Comparison of ENCODE assay signal across 1 cellular context in the genomic region with DNA sequence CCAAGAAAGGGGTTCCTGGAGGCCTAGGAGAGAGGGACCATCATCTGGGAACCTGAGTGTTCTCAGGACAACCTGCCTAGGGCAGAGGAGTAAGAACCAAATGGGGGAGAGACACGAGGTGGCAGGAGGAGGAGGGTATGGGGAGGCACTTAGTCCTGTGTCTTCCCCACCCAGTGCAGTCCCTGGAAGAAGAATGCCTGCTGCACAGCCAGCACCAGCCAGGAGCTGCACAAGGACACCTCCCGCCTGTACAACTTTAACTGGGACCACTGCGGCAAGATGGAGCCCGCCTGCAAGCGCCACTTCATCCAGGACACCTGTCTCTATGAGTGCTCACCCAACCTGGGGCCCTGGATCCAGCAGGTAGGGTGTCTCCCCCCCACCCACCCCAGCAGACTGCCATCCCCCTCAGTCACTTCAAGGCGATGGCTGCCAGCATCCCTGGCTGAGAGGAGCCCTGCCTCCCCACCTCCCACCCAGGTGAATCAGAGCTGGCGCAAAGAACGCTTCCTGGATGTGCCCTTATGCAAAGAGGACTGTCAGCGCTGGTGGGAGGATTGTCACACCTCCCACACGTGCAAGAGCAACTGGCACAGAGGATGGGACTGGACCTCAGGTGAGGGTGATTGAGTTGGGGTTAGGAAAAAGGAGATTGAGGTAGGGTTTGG.
TF ChIP-seq lines count a peak whose summit lies in the region.

No MANE protein-coding gene starts in this region.

TF ChIP-seq in GM23338, 12 proteins besides CTCF, POLR2A, EP300 and RAD21:
- no peak for TF ChIP-seq REST (IDR thresholded peaks at IDR 0.05; ENCODE audit: unreplicated experiment)
- TF ChIP-seq POLR2AphosphoS5 (IDR thresholded peaks at IDR 0.05; ENCODE audit: low read depth), result no peak
- TF ChIP-seq STAT1 (IDR thresholded peaks at IDR 0.05; ENCODE audit: unreplicated experiment), result no peak
- TF ChIP-seq, protein P1, sequence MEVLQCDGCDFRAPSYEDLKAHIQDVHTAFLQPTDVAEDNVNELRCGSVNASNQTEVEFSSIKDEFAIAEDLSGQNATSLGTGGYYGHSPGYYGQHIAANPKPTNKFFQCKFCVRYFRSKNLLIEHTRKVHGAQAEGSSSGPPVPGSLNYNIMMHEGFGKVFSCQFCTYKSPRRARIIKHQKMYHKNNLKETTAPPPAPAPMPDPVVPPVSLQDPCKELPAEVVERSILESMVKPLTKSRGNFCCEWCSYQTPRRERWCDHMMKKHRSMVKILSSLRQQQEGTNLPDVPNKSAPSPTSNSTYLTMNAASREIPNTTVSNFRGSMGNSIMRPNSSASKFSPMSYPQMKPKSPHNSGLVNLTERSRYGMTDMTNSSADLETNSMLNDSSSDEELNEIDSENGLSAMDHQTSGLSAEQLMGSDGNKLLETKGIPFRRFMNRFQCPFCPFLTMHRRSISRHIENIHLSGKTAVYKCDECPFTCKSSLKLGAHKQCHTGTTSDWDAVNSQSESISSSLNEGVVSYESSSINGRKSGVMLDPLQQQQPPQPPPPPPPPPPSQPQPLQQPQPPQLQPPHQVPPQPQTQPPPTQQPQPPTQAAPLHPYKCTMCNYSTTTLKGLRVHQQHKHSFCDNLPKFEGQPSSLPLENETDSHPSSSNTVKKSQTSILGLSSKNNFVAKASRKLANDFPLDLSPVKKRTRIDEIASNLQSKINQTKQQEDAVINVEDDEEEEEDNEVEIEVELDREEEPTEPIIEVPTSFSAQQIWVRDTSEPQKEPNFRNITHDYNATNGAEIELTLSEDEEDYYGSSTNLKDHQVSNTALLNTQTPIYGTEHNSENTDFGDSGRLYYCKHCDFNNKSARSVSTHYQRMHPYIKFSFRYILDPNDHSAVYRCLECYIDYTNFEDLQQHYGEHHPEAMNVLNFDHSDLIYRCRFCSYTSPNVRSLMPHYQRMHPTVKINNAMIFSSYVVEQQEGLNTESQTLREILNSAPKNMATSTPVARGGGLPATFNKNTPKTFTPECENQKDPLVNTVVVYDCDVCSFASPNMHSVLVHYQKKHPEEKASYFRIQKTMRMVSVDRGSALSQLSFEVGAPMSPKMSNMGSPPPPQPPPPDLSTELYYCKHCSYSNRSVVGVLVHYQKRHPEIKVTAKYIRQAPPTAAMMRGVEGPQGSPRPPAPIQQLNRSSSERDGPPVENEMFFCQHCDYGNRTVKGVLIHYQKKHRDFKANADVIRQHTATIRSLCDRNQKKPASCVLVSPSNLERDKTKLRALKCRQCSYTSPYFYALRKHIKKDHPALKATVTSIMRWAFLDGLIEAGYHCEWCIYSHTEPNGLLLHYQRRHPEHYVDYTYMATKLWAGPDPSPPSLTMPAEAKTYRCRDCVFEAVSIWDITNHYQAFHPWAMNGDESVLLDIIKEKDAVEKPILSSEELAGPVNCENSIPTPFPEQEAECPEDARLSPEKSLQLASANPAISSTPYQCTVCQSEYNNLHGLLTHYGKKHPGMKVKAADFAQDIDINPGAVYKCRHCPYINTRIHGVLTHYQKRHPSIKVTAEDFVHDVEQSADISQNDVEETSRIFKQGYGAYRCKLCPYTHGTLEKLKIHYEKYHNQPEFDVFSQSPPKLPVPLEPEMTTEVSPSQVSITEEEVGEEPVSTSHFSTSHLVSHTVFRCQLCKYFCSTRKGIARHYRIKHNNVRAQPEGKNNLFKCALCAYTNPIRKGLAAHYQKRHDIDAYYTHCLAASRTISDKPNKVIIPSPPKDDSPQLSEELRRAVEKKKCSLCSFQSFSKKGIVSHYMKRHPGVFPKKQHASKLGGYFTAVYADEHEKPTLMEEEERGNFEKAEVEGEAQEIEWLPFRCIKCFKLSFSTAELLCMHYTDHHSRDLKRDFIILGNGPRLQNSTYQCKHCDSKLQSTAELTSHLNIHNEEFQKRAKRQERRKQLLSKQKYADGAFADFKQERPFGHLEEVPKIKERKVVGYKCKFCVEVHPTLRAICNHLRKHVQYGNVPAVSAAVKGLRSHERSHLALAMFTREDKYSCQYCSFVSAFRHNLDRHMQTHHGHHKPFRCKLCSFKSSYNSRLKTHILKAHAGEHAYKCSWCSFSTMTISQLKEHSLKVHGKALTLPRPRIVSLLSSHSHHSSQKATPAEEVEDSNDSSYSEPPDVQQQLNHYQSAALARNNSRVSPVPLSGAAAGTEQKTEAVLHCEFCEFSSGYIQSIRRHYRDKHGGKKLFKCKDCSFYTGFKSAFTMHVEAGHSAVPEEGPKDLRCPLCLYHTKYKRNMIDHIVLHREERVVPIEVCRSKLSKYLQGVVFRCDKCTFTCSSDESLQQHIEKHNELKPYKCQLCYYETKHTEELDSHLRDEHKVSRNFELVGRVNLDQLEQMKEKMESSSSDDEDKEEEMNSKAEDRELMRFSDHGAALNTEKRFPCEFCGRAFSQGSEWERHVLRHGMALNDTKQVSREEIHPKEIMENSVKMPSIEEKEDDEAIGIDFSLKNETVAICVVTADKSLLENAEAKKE (CRISPR knock-in tag; IDR thresholded peaks at IDR 0.05), result no peak
- TF ChIP-seq NANOG (IDR thresholded peaks at IDR 0.05; ENCODE audit: borderline replicate concordance), result no peak
- TF ChIP-seq ETS1 (IDR thresholded peaks at IDR 0.05), result no peak
- TF ChIP-seq CREB1 (CRISPR knock-in tag; IDR thresholded peaks at IDR 0.05; ENCODE audit: low read depth), result no peak
- no peak for TF ChIP-seq ZNF114 (CRISPR knock-in tag; IDR thresholded peaks at IDR 0.05)
